34 cellular contexts compared by ENCODE assay signal in the genomic region with DNA sequence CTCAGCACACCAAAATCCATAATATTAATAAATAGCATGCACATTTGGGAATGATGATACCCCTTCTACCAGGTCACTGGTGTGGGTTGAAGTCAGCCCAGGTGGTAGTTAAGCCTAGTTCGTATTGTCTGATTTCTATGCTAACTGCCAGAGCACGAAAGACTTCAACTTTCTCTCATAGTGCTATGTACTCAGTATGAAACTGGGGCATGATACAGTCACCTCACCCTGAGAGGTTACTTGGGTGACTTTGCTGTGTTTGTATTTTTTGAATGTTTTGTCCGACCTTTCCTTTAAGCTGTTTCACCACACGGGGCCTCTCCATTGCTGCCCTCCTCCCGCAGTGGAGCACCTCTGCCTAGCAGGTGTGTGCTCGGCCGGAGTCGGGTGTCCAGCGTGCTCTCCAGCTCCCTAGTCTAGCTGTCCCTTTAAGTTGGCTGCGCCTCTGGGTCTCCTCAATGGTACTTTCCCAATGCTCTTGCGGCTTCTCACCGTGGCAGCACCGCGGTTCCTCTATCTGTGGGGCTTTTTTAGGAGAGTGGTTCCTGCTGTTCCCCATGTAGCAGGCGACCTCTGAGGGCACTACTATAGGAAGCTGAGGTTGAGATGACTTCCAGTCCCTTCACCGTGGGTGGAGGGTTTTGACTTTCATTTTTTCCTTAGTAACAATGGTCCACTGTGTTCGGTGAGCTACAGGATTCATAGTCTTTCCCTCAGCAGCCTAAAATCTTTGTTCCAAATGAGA.
"Had no signal": no experiment of that assay in that cellular context is flagged by ENCODE, and none has a peak within 500 bp of the region (broad histone marks: within the 10 kb centered on the region; RNA-seq: fewer than 3 reads in every experiment).

No MANE protein-coding gene starts in this region.

- H3K27ac Mint-ChIP-seq: activated CD8-positive, alpha-beta memory T cell treated with anti-CD3 and anti-CD28 coated beads, Interleukin-2, amount 10 ng/mL, durations not matched to agents 7 days and 5 days; activated CD8-positive, alpha-beta T cell treated with anti-CD3 and anti-CD28 coated beads, Interleukin-2, amount 10 ng/mL, durations not matched to agents 7 days and 5 days; activated naive CD4-positive, alpha-beta T cell treated with anti-CD3 and anti-CD28 coated beads, Interleukin-2, amount 50 U/mL, for 24 hours; brain; naive B cell; nephron progenitor cell; WTC11 had no signal

- H3K27me3 ChIP-seq: adrenal gland, cardiac muscle cell, sigmoid colon had no signal

- H3K36me3 Mint-ChIP-seq: activated CD8-positive, alpha-beta memory T cell treated with anti-CD3 and anti-CD28 coated beads, Interleukin-2, amount 10 ng/mL, durations not matched to agents 7 days and 5 days; activated naive CD4-positive, alpha-beta T cell treated with anti-CD3 and anti-CD28 coated beads, Interleukin-2, amount 50 U/mL, for 24 hours; brain; naive B cell had no signal

- ATAC-seq: activated CD8-positive, alpha-beta memory T cell treated with anti-CD3 and anti-CD28 coated beads, Interleukin-2, amount 10 ng/mL, durations not matched to agents 7 days and 5 days; activated CD8-positive, alpha-beta T cell treated with anti-CD3 and anti-CD28 coated beads, Interleukin-2, amount 10 ng/mL, durations not matched to agents 7 days and 5 days; esophagus mucosa; left colon; pancreas; WTC11 had no signal

- H3K9me3 Mint-ChIP-seq: activated naive CD4-positive, alpha-beta T cell treated with anti-CD3 and anti-CD28 coated beads, Interleukin-2, amount 50 U/mL, for 24 hours; nephron progenitor cell; WTC11 had no signal

- FAIRE-seq: endothelial cell of umbilical vein, kidney, pancreas, small intestine, urothelium cell line had no signal

- H3K27me3 Mint-ChIP-seq: activated CD8-positive, alpha-beta memory T cell treated with anti-CD3 and anti-CD28 coated beads, Interleukin-2, amount 10 ng/mL, durations not matched to agents 7 days and 5 days; activated naive CD4-positive, alpha-beta T cell treated with anti-CD3 and anti-CD28 coated beads, Interleukin-2, amount 50 U/mL, for 24 hours had no signal

- H3K4me1 ChIP-seq: adrenal gland, pancreas, prostate gland, sigmoid colon had no signal

- H3K4me3 ChIP-seq: adrenal gland, cardiac muscle cell, coronary artery, dorsolateral prefrontal cortex, pancreas, prostate gland, sigmoid colon, thoracic aorta had no signal

- H3K27ac ChIP-seq: adrenal gland, cardiac muscle cell, coronary artery, dorsolateral prefrontal cortex, pancreas, prostate gland, sigmoid colon, thoracic aorta had no signal

- H3K36me3 ChIP-seq: adrenal gland, cardiac muscle cell, pancreas, prostate gland, sigmoid colon, thoracic aorta had no signal

- DNase-seq: activated CD4-positive, alpha-beta T cell treated with anti-CD3 and anti-CD28 coated beads for 1 hour; activated CD8-positive, alpha-beta memory T cell treated with anti-CD3 and anti-CD28 coated beads, Interleukin-2, amount 10 ng/mL, durations not matched to agents 7 days and 5 days; activated CD8-positive, alpha-beta T cell treated with anti-CD3 and anti-CD28 coated beads, Interleukin-2, amount 10 ng/mL, durations not matched to agents 7 days and 5 days; activated gamma-delta T cell treated with Interleukin-2 at 50 U/mL for 16 hours; activated T-cell treated with anti-CD3 and anti-CD28 coated beads, Interleukin-2, amount 50 U/mL, for 1 hour; adrenal gland; aorta; cerebellar nuclear complex; dorsolateral prefrontal cortex; foreskin fibroblast; head of caudate nucleus; hippocampal formation; kidney; left colon; mammary epithelial cell; naive B cell; nephron progenitor cell; pancreas; sigmoid colon; small intestine; stimulated activated CD4-positive, alpha-beta T cell treated with anti-CD3 and anti-CD28 coated beads, Interleukin-1b, Interleukin-23, amount 100 ng/mL, for 48 hours; stimulated activated naive CD4-positive, alpha-beta T cell treated with Interleukin-2 at 50 U/mL for 16 hours; T-helper 2 cell; trophoblast cell had no signal

- H3K4me1 Mint-ChIP-seq: activated CD8-positive, alpha-beta memory T cell treated with anti-CD3 and anti-CD28 coated beads, Interleukin-2, amount 10 ng/mL, durations not matched to agents 7 days and 5 days; naive B cell had no signal

- H3K9me3 ChIP-seq: adrenal gland, pancreas, prostate gland, sigmoid colon, thoracic aorta had no signal

- H3K4me3 Mint-ChIP-seq: activated CD8-positive, alpha-beta memory T cell treated with anti-CD3 and anti-CD28 coated beads, Interleukin-2, amount 10 ng/mL, durations not matched to agents 7 days and 5 days; activated CD8-positive, alpha-beta T cell treated with anti-CD3 and anti-CD28 coated beads, Interleukin-2, amount 10 ng/mL, durations not matched to agents 7 days and 5 days; activated naive CD4-positive, alpha-beta T cell treated with anti-CD3 and anti-CD28 coated beads, Interleukin-2, amount 50 U/mL, for 24 hours; brain; nephron progenitor cell; WTC11 had no signal
